In the genomic region with DNA sequence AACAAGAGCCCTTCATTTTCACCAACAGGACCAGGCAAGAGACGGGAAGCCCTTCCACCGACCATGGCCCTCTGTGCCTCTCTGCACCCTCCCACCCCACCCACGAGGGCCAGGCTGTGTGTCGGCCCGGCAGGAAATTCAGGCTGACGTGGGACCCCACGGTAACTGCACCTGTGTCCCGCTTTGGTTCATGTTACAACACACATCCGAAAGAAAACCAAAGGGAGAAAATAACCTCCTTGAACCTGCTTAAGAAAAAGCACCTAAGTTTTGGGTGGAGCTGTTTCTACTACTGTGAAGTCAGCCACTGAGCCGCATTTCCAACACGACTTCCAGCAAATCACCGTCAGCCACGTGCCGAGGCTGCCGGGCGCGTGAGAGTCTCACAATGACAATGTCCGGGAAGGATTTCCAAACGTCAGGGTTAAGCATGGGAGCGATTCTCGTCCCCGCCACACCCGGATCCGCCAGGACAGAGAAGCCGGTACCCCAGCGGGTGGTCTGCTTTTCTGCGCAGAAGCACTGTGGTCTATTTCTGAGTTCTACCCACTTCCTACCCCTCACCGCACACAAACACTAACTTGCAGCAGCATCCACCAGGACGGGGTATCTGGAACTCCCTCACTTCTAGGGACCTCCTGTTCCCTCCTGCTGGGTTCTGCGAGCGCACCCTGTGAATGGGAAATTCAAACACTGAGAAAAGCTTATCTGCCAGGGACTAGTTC, we compare ENCODE assay signal across 21 cellular contexts. TPM values are rescaled to one million over a fixed set of nuclear protein-coding genes. Genes with fewer than 3 reads are reported as not detected.
A peak's percentile ranks its signal among the peaks of the same experiment; 100 is the strongest.
DNase-seq lines count a peak whose midpoint lies in the region; ATAC-seq and TF ChIP-seq lines count a peak whose summit lies in the region.
"Had no signal": no experiment of that assay in that cellular context is flagged by ENCODE, and none has a peak within 500 bp of the region (broad histone marks: within the 10 kb centered on the region; RNA-seq: fewer than 3 reads in every experiment).

No MANE protein-coding gene starts in this region.

- H3K27ac ChIP-seq in stomach (no peak overlapping the region), mesendoderm (ENCODE audit: low read depth, low read length) (no peak overlapping the region)
- H3K27ac ChIP-seq: hepatocyte had no signal

- H3K36me3 Mint-ChIP-seq in activated T-cell treated with anti-CD3 and anti-CD28 coated beads, Interleukin-2, amount 50 U/mL, for 24 hours (ENCODE audit: low read depth): peaks cover 22% of the 10 kb centered on the region
- H3K36me3 Mint-ChIP-seq in activated CD8-positive, alpha-beta T cell treated with anti-CD3 and anti-CD28 coated beads for 36 hours (ENCODE audit: low read depth): peaks cover 3% of the 10 kb centered on the region

- no peak for ATAC-seq in activated CD8-positive, alpha-beta T cell treated with anti-CD3 and anti-CD28 coated beads for 36 hours
- ATAC-seq: activated naive CD8-positive, alpha-beta T cell treated with anti-CD3 and anti-CD28 coated beads, Interleukin-2, amount 50 U/mL, for 24 hours; natural killer cell had no signal

- no peak overlapping the region for H3K23ac ChIP-seq in mesendoderm (ENCODE audit: low read length)

- no peak overlapping the region for H3K4me3 ChIP-seq in stomach
- H3K4me3 ChIP-seq in mesendoderm (ENCODE audit: low read length): no peak overlapping the region
- H3K4me3 ChIP-seq: hepatocyte had no signal

- H4K8ac ChIP-seq in mesendoderm (ENCODE audit: low read depth, low read length): no peak overlapping the region

- no peak overlapping the region for H3K27ac Mint-ChIP-seq in activated T-cell treated with anti-CD3 and anti-CD28 coated beads, Interleukin-2, amount 50 U/mL, for 24 hours
- no peak overlapping the region for H3K27ac Mint-ChIP-seq in activated CD8-positive, alpha-beta T cell treated with anti-CD3 and anti-CD28 coated beads for 36 hours
- H3K27ac Mint-ChIP-seq: activated naive CD8-positive, alpha-beta T cell treated with anti-CD3 and anti-CD28 coated beads, Interleukin-2, amount 50 U/mL, for 24 hours; activated T-helper 1 cell treated with anti-CD3 and anti-CD28 coated beads, Interleukin-12 subunit alpha, Interleukin-12 subunit beta, Interleukin-2, Interleukin-4 antibody, amounts not matched to agents 30 ng/mL and 10 ng/mL and 1 ng/mL, durations not matched to agents 14 hours and 24 hours and 36 hours; B cell; natural killer cell had no signal

- H3K79me2 ChIP-seq in mesendoderm (ENCODE audit: control insufficient read depth, insufficient read depth, low read length): no peaks in the 10 kb centered on the region
- H3K79me2 ChIP-seq: hepatocyte had no signal

- CTCF ChIA-PET in activated CD8-positive, alpha-beta T cell treated with anti-CD3 and anti-CD28 coated beads for 36 hours (lab: Charles Lee): interaction anchor here (0.8 to 2.1 kb wide), 3 partner anchors 15 to 48 kb away, joined by 3 to 12 read pairs (median 4); no protein-coding TSS in a partner anchor

- 93 to 95% (median 95%) methylated on average over 31 of the region's 31 CpGs for WGBS in stomach, 5 donors
- WGBS in mesendoderm (ENCODE audit: extremely low coverage, insufficient coverage, low lambda C conversion rate): no CpG with 5 or more reads among the region's 31 CpGs

- no peak for TF ChIP-seq EP300 in stomach (IDR thresholded peaks at IDR 0.05)

- no peak overlapping the region for H2AK5ac ChIP-seq in mesendoderm (ENCODE audit: low read length)

- no peak for TF ChIP-seq CTCF in activated CD8-positive, alpha-beta T cell treated with anti-CD3 and anti-CD28 coated beads for 36 hours (IDR thresholded peaks at IDR 0.05)
- TF ChIP-seq CTCF in stomach (IDR thresholded peaks at IDR 0.05): no peak

- peak; percentile 25 for DNase-seq in activated T-cell treated with anti-CD3 and anti-CD28 coated beads, Interleukin-2, amount 50 U/mL, for 24 hours
- DNase-seq in activated T-cell treated with anti-CD3 and anti-CD28 coated beads for 4 hours: no peak
- DNase-seq in activated CD8-positive, alpha-beta T cell treated with anti-CD3 and anti-CD28 coated beads for 36 hours: peak; percentile 31
- peak; percentile 81 for DNase-seq in mesenteric fat pad (ENCODE audit: low spot score)
- DNase-seq in stomach: peak; percentile 14
- no peak for DNase-seq in mesendoderm
- no peak for DNase-seq in erythroblast (lab: John Stamatoyannopoulos, UW)
- no peak for DNase-seq in cortex of kidney (lab: John Stamatoyannopoulos, UW)
- DNase-seq: activated naive CD8-positive, alpha-beta T cell treated with anti-CD3 and anti-CD28 coated beads, Interleukin-2, amount 50 U/mL, for 24 hours; dermis blood vessel endothelial cell; EL; HCEC 1CT; mammary epithelial cell; natural killer cell; NCI-H1105; NCI-H526; SK-N-SH; stimulated activated CD4-positive, alpha-beta T cell treated with anti-CD3 and anti-CD28 coated beads, Interleukin-4, amount 100 ng/mL, for 4 hours had no signal

- no peaks in the 10 kb centered on the region for H3K27me3 ChIP-seq in stomach
- no peaks in the 10 kb centered on the region for H3K27me3 ChIP-seq in mesendoderm (ENCODE audit: insufficient read depth, low read length, poor library complexity)
- H3K27me3 ChIP-seq: hepatocyte had no signal

- POLR2A ChIA-PET in activated CD8-positive, alpha-beta T cell treated with anti-CD3 and anti-CD28 coated beads for 36 hours (lab: Charles Lee): interaction anchor here (0.7 to 1.3 kb wide), 3 partner anchors 10 to 140 kb away, joined by 3 to 4 read pairs (median 4); no protein-coding TSS in a partner anchor

- H2BK120ac ChIP-seq in mesendoderm (ENCODE audit: low read depth, low read length): no peak overlapping the region

- H2BK15ac ChIP-seq in mesendoderm (replicated peaks; ENCODE audit: low read depth): no peak overlapping the region

- H3K9me3 Mint-ChIP-seq in activated T-cell treated with anti-CD3 and anti-CD28 coated beads, Interleukin-2, amount 50 U/mL, for 24 hours: no peaks in the 10 kb centered on the region
- H3K9me3 Mint-ChIP-seq in activated CD8-positive, alpha-beta T cell treated with anti-CD3 and anti-CD28 coated beads for 36 hours: no peaks in the 10 kb centered on the region
- H3K9me3 Mint-ChIP-seq: activated naive CD8-positive, alpha-beta T cell treated with anti-CD3 and anti-CD28 coated beads, Interleukin-2, amount 50 U/mL, for 24 hours; activated T-helper 1 cell treated with anti-CD3 and anti-CD28 coated beads, Interleukin-12 subunit alpha, Interleukin-12 subunit beta, Interleukin-2, Interleukin-4 antibody, amounts not matched to agents 30 ng/mL and 10 ng/mL and 1 ng/mL, durations not matched to agents 14 hours and 24 hours and 36 hours; natural killer cell had no signal

- H2BK5ac ChIP-seq in mesendoderm (ENCODE audit: low read length): no peak overlapping the region

- H3K36me3 ChIP-seq in stomach: peaks cover 5 to 75% (median 62%) of the 10 kb centered on the region in 4 donors
- H3K36me3 ChIP-seq in mesendoderm (ENCODE audit: control insufficient read depth, insufficient read depth, low read length): peaks cover 2% of the 10 kb centered on the region

- H3K56ac ChIP-seq in mesendoderm (ENCODE audit: low read length): no peak overlapping the region

- H3K4me3 Mint-ChIP-seq in activated T-cell treated with anti-CD3 and anti-CD28 coated beads, Interleukin-2, amount 50 U/mL, for 24 hours: no peak overlapping the region
- H3K4me3 Mint-ChIP-seq in activated CD8-positive, alpha-beta T cell treated with anti-CD3 and anti-CD28 coated beads for 36 hours: no peak overlapping the region
- H3K4me3 Mint-ChIP-seq: activated naive CD8-positive, alpha-beta T cell treated with anti-CD3 and anti-CD28 coated beads, Interleukin-2, amount 50 U/mL, for 24 hours; activated T-helper 1 cell treated with anti-CD3 and anti-CD28 coated beads, Interleukin-12 subunit alpha, Interleukin-12 subunit beta, Interleukin-2, Interleukin-4 antibody, amounts not matched to agents 30 ng/mL and 10 ng/mL and 1 ng/mL, durations not matched to agents 14 hours and 24 hours and 36 hours; B cell; natural killer cell had no signal

- no peak overlapping the region for H3K4me2 ChIP-seq in mesendoderm (ENCODE audit: low read length)
- H3K4me2 ChIP-seq: hepatocyte, SK-N-SH had no signal

- peaks cover 16% of the 10 kb centered on the region for H3K4me1 Mint-ChIP-seq in activated T-cell treated with anti-CD3 and anti-CD28 coated beads, Interleukin-2, amount 50 U/mL, for 24 hours (ENCODE audit: low read depth)
- H3K4me1 Mint-ChIP-seq in activated CD8-positive, alpha-beta T cell treated with anti-CD3 and anti-CD28 coated beads for 36 hours (ENCODE audit: low read depth): peaks cover 20% of the 10 kb centered on the region

- H3K27me3 Mint-ChIP-seq in activated T-cell treated with anti-CD3 and anti-CD28 coated beads, Interleukin-2, amount 50 U/mL, for 24 hours: no peaks in the 10 kb centered on the region
- peaks cover 3% of the 10 kb centered on the region for H3K27me3 Mint-ChIP-seq in activated CD8-positive, alpha-beta T cell treated with anti-CD3 and anti-CD28 coated beads for 36 hours
- H3K27me3 Mint-ChIP-seq: activated naive CD8-positive, alpha-beta T cell treated with anti-CD3 and anti-CD28 coated beads, Interleukin-2, amount 50 U/mL, for 24 hours; B cell had no signal

- H3K18ac ChIP-seq in mesendoderm (ENCODE audit: low read length): no peak overlapping the region

- H3K79me1 ChIP-seq in mesendoderm (ENCODE audit: low read length): peaks cover 4% of the 10 kb centered on the region

- H3K4me1 ChIP-seq in stomach (peaks cover 3 to 13% (median 10%) of the 10 kb centered on the region in 4 donors), mesendoderm (ENCODE audit: control insufficient read depth, low read depth, low read length) (no peaks in the 10 kb centered on the region)

- H4K5ac ChIP-seq in mesendoderm (ENCODE audit: low read length): no peak overlapping the region

- H3K4ac ChIP-seq in mesendoderm (ENCODE audit: low read depth, low read length): no peak overlapping the region

- no peaks in the 10 kb centered on the region for H3K9me3 ChIP-seq in stomach
- H3K9me3 ChIP-seq: SK-N-SH had no signal

- no peak for TF ChIP-seq POLR2A in stomach (IDR thresholded peaks at IDR 0.05)
- TF ChIP-seq POLR2A in erythroblast (IDR thresholded peaks at IDR 0.05; ENCODE audit: low read length): no peak

- intact Hi-C loops in activated CD8-positive, alpha-beta T cell treated with anti-CD3 and anti-CD28 coated beads for 36 hours (cut with micrococcal nuclease): no loop called here
- intact Hi-C loops in stomach (cut with DNase I; ENCODE audit: low total_unique reads): no loop called here

- no peak overlapping the region for H3K9ac ChIP-seq in mesendoderm (ENCODE audit: low read length)
- H3K9ac ChIP-seq: SK-N-SH had no signal

RNA-seq across cellular contexts. Expression of a gene that starts 36.6 kb away (rescaled TPM):
- total RNA-seq in activated CD8-positive, alpha-beta T cell treated with anti-CD3 and anti-CD28 coated beads for 36 hours: under 1 TPM; 0.11 to 0.14 TPM
- total RNA-seq in mesenteric fat pad: 0.16 TPM
- 1 to 10 TPM in 1 of 5 donors, under 1 TPM in 2, not detected in 2; under 0.01 to 1.4 (median 0.45) TPM for total RNA-seq in stomach
- polyA plus RNA-seq in stomach: not detected
- 0.28 TPM for polyA plus RNA-seq in mesendoderm (2013, experiment 1 of 2)
- polyA plus RNA-seq in mesendoderm (2013, experiment 2 of 2): 0.34 TPM
- total RNA-seq: hepatocyte had no signal

Comparison
In these comparisons a context has a peak if more than half of its experiments do, and no peak if none do; other contexts are left out.
1. DNase-seq: peak in activated T-cell treated with anti-CD3 and anti-CD28 coated beads, Interleukin-2, amount 50 U/mL, for 24 hours (single experiment), activated CD8-positive, alpha-beta T cell treated with anti-CD3 and anti-CD28 coated beads for 36 hours (single experiment), mesenteric fat pad (single experiment) and stomach (single experiment); none in activated T-cell treated with anti-CD3 and anti-CD28 coated beads for 4 hours (single experiment), mesendoderm (single experiment), erythroblast (0 of 2) and cortex of kidney (single experiment).